Comparison of ENCODE assay signal across 1 cellular context in genomic region chr2:80322337-80322920, GRCh38.
TF ChIP-seq lines count a peak whose summit lies in the region.

No MANE protein-coding gene starts in this region.

TF ChIP-seq in H1, 55 proteins besides CTCF, POLR2A, EP300 and RAD21 (continued from another document):
- TF ChIP-seq KDM4A (IDR thresholded peaks at IDR 0.05; ENCODE audit: low read depth, low read length, severe bottlenecking) (peak; percentile 32), SUZ12 (IDR thresholded peaks at IDR 0.05; ENCODE audit: low read length) (peak; percentile 33; the same call in 1 of the 2 replicates), MAX (IDR thresholded peaks at IDR 0.05) (0 out of 2 replicates have a peak, but pooled peaks have one; percentile 29), NANOG (IDR thresholded peaks at IDR 0.05; ENCODE audit: insufficient read depth, low read depth, low read length, poor library complexity, severe bottlenecking) (no peak)
TF ChIP-seq in H1: peak in this region for 4.
